ENCODE assay signal across 9 cellular contexts in the genomic region with DNA sequence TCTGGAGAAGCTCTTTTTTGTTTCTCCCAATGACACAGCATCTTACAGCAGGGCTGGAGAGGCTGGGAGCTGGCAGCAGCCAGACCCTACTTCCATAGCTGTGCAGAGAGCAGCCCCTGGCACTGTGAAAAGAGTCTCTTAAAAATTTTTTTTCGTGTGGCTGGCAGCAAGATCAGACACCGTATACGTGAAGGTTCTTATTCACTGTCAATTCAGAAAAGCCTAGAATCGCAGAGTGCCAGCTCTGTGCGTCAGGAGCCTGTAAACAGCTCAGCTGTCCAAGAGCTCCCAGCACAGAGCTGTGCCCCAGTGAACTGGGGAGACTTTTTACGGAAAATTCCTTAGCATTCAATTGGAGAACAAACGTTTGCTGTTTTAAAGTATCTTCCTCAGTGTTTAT. TPM values are rescaled to one million over a fixed set of nuclear protein-coding genes. Genes with fewer than 3 reads are reported as not detected.
DNase-seq lines count a peak whose midpoint lies in the region; ATAC-seq and TF ChIP-seq lines count a peak whose summit lies in the region.
"Had no signal": no experiment of that assay in that cellular context is flagged by ENCODE, and none has a peak within 500 bp of the region (broad histone marks: within the 10 kb centered on the region; RNA-seq: fewer than 3 reads in every experiment).

No MANE protein-coding gene starts in this region.

- DNase-seq in astrocyte of the hippocampus (ENCODE audit: low read depth, low spot score): peak; percentile 52
- DNase-seq in smooth muscle cell (lab: John Stamatoyannopoulos, UW; ENCODE audit: unreplicated experiment): no peak
- no peak for DNase-seq in activated CD8-positive, alpha-beta T cell treated with anti-CD3 and anti-CD28 coated beads, Interleukin-2, amount 10 ng/mL, durations not matched to agents 7 days and 5 days
- no peak for DNase-seq in NCI-H2196 treated with DMSO at 0.1 percent for 48 hours (lab: John Stamatoyannopoulos, UW; ENCODE audit: unreplicated experiment)

- H3K79me2 ChIP-seq in smooth muscle cell (ENCODE audit: low read depth): peaks cover 91% of the 10 kb centered on the region

- whole genome bisulfite sequencing in smooth muscle cell (ENCODE audit: low lambda C conversion rate): 30% methylated on average over 7 of the region's 7 CpGs

- H3K4me3 ChIP-seq in HUES6 (ENCODE audit: low read depth, low read length): no peak overlapping the region
- H3K4me3 ChIP-seq in smooth muscle cell: no peak overlapping the region

- TF ChIP-seq CTCF in smooth muscle cell (IDR thresholded peaks at IDR 0.05; ENCODE audit: borderline replicate concordance, insufficient read depth, poor library complexity, severe bottlenecking): no peak

- CTCF ChIA-PET in activated CD8-positive, alpha-beta T cell treated with anti-CD3 and anti-CD28 coated beads, Interleukin-2, amount 10 ng/mL, durations not matched to agents 7 days and 5 days (lab: Charles Lee): interaction anchor here (1.2 to 1.4 kb wide), 2 partner anchors 30 to 56 kb away, joined by 3 read pairs; no protein-coding TSS in a partner anchor

- H3K9me3 Mint-ChIP-seq in activated CD8-positive, alpha-beta T cell treated with anti-CD3 and anti-CD28 coated beads, Interleukin-2, amount 10 ng/mL, durations not matched to agents 7 days and 5 days (ENCODE audit: insufficient read depth): no peaks in the 10 kb centered on the region
- H3K9me3 Mint-ChIP-seq: central memory CD8-positive, alpha-beta T cell had no signal

- peak overlapping the region; percentile 81 for H3K4me2 ChIP-seq in smooth muscle cell

- peaks cover 53% of the 10 kb centered on the region for H3K4me1 ChIP-seq in HUES6 (ENCODE audit: control insufficient read depth, insufficient read depth, low read length)
- H3K4me1 ChIP-seq in smooth muscle cell (ENCODE audit: low read depth): peaks cover 44% of the 10 kb centered on the region

- peaks cover 100% of the 10 kb centered on the region for H4K20me1 ChIP-seq in smooth muscle cell (ENCODE audit: low read depth)

- peak overlapping the region; percentile 30 for H3K9ac ChIP-seq in HUES6 (ENCODE audit: low read length)
- H3K9ac ChIP-seq in smooth muscle cell (ENCODE audit: low read depth): no peak overlapping the region

- H3K4me3 Mint-ChIP-seq in activated CD8-positive, alpha-beta T cell treated with anti-CD3 and anti-CD28 coated beads, Interleukin-2, amount 10 ng/mL, durations not matched to agents 7 days and 5 days: no peak overlapping the region
- H3K4me3 Mint-ChIP-seq: central memory CD8-positive, alpha-beta T cell had no signal

- no peaks in the 10 kb centered on the region for H3K27me3 ChIP-seq in HUES6 (ENCODE audit: control insufficient read depth, insufficient read depth, low read length)
- H3K27me3 ChIP-seq in layer of hippocampus (ENCODE audit: control insufficient read depth, insufficient read depth, low read length): no peaks in the 10 kb centered on the region
- no peaks in the 10 kb centered on the region for H3K27me3 ChIP-seq in smooth muscle cell (ENCODE audit: low read depth)

- peaks cover 34% of the 10 kb centered on the region for H3F3A ChIP-seq in smooth muscle cell (ENCODE audit: low read depth)

- peaks cover 17% of the 10 kb centered on the region; the same call in 1 of the 2 replicates for H3K36me3 ChIP-seq in HUES6 (ENCODE audit: control insufficient read depth, insufficient read depth, low read length)
- H3K36me3 ChIP-seq in smooth muscle cell (ENCODE audit: low read depth): no peaks in the 10 kb centered on the region

- H2AFZ ChIP-seq in smooth muscle cell (ENCODE audit: low read depth): no peak overlapping the region

- POLR2A ChIA-PET in activated CD8-positive, alpha-beta T cell treated with anti-CD3 and anti-CD28 coated beads, Interleukin-2, amount 10 ng/mL, durations not matched to agents 7 days and 5 days (lab: Charles Lee): no interaction called here

- peaks cover 5% of the 10 kb centered on the region for H3K9me3 ChIP-seq in HUES6 (ENCODE audit: control insufficient read depth, insufficient read depth, low read depth, low read length)
- H3K9me3 ChIP-seq in smooth muscle cell (replicated peaks; ENCODE audit: low read depth): no peaks in the 10 kb centered on the region

- no peak overlapping the region for H3K27ac Mint-ChIP-seq in activated CD8-positive, alpha-beta T cell treated with anti-CD3 and anti-CD28 coated beads, Interleukin-2, amount 10 ng/mL, durations not matched to agents 7 days and 5 days

- no peaks in the 10 kb centered on the region for H3K27me3 Mint-ChIP-seq in activated CD8-positive, alpha-beta T cell treated with anti-CD3 and anti-CD28 coated beads, Interleukin-2, amount 10 ng/mL, durations not matched to agents 7 days and 5 days (ENCODE audit: low read depth)
- H3K27me3 Mint-ChIP-seq: central memory CD8-positive, alpha-beta T cell had no signal

- peaks cover 41% of the 10 kb centered on the region for H3K4me1 Mint-ChIP-seq in activated CD8-positive, alpha-beta T cell treated with anti-CD3 and anti-CD28 coated beads, Interleukin-2, amount 10 ng/mL, durations not matched to agents 7 days and 5 days (ENCODE audit: low read depth)

- peaks cover 13% of the 10 kb centered on the region for H3K36me3 Mint-ChIP-seq in activated CD8-positive, alpha-beta T cell treated with anti-CD3 and anti-CD28 coated beads, Interleukin-2, amount 10 ng/mL, durations not matched to agents 7 days and 5 days (ENCODE audit: low read depth)

- no peak overlapping the region; the same call in 1 of the 2 replicates for H3K27ac ChIP-seq in HUES6 (ENCODE audit: low read depth, low read length)
- peak overlapping the region; percentile 83 for H3K27ac ChIP-seq in layer of hippocampus (ENCODE audit: low read depth, low read length)
- peak overlapping the region; percentile 96 for H3K27ac ChIP-seq in smooth muscle cell (ENCODE audit: low read depth)

- ATAC-seq in GM19023 (IDR thresholded peaks at IDR 0.05; ENCODE audit: unreplicated experiment) (no peak), GM21619 (IDR thresholded peaks at IDR 0.05; ENCODE audit: unreplicated experiment) (no peak)
- no peak for ATAC-seq in activated CD8-positive, alpha-beta T cell treated with anti-CD3 and anti-CD28 coated beads, Interleukin-2, amount 10 ng/mL, durations not matched to agents 7 days and 5 days

RNA-seq across cellular contexts. Expression of a gene that starts 6.5 kb away (rescaled TPM):
- total RNA-seq in smooth muscle cell: 24.4 and 25.5 TPM in 2 replicates
- 70.1 and 73.7 TPM in 2 replicates for polyA plus RNA-seq in smooth muscle cell
- total RNA-seq in activated CD8-positive, alpha-beta T cell treated with anti-CD3 and anti-CD28 coated beads, Interleukin-2, amount 10 ng/mL, durations not matched to agents 7 days and 5 days: 10 to 100 TPM; 14.2 to 14.7 TPM
